ENCODE assay signal across 1 cellular context in the genomic region with DNA sequence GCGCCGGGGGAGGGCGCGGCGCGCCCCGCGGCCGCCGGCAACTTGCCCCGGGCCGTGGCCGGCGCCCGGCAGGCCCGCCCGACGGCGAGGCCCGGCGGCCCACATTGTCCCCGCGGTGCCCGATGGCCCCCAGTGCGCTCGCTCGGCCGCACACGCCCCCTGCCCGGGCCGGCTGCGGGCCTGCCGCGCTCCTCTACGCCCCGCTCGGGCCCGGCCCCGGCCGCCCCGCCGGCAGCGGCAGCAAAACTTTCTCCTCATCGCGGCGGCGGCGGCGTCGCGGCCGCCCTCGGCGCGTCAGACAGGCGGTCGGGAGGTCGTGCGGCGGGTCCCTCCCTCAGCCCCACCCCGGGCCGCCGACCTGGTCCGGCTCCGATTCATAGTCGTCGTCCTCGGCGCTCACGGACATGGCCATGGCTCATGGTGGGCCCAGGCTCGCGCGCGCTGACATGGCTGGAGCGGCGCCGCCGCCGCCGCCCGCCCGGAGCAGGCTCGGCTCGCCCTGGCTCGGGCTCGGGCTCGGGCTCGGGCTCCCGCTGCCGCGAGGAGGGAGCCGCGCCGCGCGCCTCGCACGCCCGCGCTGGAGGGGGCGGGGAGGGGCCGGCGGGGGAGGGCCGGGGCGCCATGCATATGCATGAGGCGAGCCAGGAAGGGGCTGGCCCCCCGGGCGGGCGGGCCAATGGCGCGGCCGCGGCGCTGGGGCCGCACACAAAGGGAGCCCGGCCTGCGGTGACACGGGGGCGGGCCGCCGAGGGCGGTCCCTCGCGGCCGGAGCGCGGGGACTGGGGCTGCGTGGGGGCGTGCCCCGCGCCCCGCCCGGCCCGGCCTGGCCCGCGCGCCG.
TF ChIP-seq lines count a peak whose summit lies in the region.

No MANE protein-coding gene starts in this region.

TF ChIP-seq in GM12878, 131 proteins besides CTCF, POLR2A, EP300 and RAD21 (continued from another document):
- TF ChIP-seq, protein P1, sequence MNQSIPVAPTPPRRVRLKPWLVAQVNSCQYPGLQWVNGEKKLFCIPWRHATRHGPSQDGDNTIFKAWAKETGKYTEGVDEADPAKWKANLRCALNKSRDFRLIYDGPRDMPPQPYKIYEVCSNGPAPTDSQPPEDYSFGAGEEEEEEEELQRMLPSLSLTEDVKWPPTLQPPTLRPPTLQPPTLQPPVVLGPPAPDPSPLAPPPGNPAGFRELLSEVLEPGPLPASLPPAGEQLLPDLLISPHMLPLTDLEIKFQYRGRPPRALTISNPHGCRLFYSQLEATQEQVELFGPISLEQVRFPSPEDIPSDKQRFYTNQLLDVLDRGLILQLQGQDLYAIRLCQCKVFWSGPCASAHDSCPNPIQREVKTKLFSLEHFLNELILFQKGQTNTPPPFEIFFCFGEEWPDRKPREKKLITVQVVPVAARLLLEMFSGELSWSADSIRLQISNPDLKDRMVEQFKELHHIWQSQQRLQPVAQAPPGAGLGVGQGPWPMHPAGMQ (IDR thresholded peaks at IDR 0.05; ENCODE audit: borderline replicate concordance), result no peak
- TF ChIP-seq DPF2 (IDR thresholded peaks at IDR 0.05) (no peak), POU2F2 (IDR thresholded peaks at IDR 0.05; ENCODE audit: borderline replicate concordance, low read depth, low read length) (peak; percentile 100), YY1 (IDR thresholded peaks at IDR 0.05; ENCODE audit: low read depth, low read length) (peak; percentile 30; the same call in 1 of the 2 replicates), LARP7 (IDR thresholded peaks at IDR 0.05) (peak; percentile 36), SMAD5 (IDR thresholded peaks at IDR 0.05; ENCODE audit: low read depth) (no peak), SMARCA5 (IDR thresholded peaks at IDR 0.05) (peak; percentile 20; the same call in 1 of the 2 replicates), RUNX3 (IDR thresholded peaks at IDR 0.05; ENCODE audit: low read length) (0 out of 2 replicates have a peak, but pooled peaks have one; percentile 10)
- TF ChIP-seq, protein P2, sequence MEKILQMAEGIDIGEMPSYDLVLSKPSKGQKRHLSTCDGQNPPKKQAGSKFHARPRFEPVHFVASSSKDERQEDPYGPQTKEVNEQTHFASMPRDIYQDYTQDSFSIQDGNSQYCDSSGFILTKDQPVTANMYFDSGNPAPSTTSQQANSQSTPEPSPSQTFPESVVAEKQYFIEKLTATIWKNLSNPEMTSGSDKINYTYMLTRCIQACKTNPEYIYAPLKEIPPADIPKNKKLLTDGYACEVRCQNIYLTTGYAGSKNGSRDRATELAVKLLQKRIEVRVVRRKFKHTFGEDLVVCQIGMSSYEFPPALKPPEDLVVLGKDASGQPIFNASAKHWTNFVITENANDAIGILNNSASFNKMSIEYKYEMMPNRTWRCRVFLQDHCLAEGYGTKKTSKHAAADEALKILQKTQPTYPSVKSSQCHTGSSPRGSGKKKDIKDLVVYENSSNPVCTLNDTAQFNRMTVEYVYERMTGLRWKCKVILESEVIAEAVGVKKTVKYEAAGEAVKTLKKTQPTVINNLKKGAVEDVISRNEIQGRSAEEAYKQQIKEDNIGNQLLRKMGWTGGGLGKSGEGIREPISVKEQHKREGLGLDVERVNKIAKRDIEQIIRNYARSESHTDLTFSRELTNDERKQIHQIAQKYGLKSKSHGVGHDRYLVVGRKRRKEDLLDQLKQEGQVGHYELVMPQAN (conservative IDR thresholded peaks at IDR 0.05), result no peak
- TF ChIP-seq, protein P3, sequence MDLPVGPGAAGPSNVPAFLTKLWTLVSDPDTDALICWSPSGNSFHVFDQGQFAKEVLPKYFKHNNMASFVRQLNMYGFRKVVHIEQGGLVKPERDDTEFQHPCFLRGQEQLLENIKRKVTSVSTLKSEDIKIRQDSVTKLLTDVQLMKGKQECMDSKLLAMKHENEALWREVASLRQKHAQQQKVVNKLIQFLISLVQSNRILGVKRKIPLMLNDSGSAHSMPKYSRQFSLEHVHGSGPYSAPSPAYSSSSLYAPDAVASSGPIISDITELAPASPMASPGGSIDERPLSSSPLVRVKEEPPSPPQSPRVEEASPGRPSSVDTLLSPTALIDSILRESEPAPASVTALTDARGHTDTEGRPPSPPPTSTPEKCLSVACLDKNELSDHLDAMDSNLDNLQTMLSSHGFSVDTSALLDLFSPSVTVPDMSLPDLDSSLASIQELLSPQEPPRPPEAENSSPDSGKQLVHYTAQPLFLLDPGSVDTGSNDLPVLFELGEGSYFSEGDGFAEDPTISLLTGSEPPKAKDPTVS (IDR thresholded peaks at IDR 0.05; ENCODE audit: low read depth, low read length), result no peak
